32 cellular contexts compared by ENCODE assay signal in the genomic region with DNA sequence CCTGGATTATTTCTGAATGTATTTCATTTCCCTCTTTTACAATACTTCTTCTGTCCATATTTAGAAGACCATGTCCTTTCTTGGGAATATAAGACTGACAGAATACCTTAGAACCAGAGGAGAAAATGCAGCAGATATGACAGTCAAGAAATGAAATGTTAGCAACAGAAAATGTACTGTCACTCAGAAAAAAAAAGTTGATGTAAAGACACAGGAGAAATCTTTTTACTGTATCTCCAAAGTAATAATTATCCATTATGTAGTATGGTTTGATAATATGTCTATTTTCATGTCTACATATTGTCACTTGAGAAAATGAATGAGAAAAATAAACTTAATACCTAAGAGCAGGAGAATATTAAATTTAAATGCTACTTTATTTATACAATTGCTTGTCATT.
A peak's percentile ranks its signal among the peaks of the same experiment; 100 is the strongest.
DNase-seq lines count a peak whose midpoint lies in the region; ATAC-seq, FAIRE-seq and TF ChIP-seq lines count a peak whose summit lies in the region.
"Had no signal": no experiment of that assay in that cellular context is flagged by ENCODE, and none has a peak within 500 bp of the region (broad histone marks: within the 10 kb centered on the region; RNA-seq: fewer than 3 reads in every experiment).

No MANE protein-coding gene starts in this region.

- H3K27ac ChIP-seq in neural cell (ENCODE audit: low read length): peak overlapping the region; percentile 22
- H3K27ac ChIP-seq: 22Rv1; A549; BLaER1; BLaER1 treated with 17β-estradiol and CSF1 and Interleukin-3, amounts not matched to agents 10 nM and 100 nM; C4-2B had no signal

- no peak for DNase-seq in natural killer cell treated with Interleukin-12 subunit alpha and Interleukin-12 subunit beta and Interleukin-15 and Interleukin-18, amount 100 ng/mL, for 72 hours (ENCODE audit: low spot score)
- no peak for DNase-seq in RPMI8226
- DNase-seq: 8988T; ACHN; AML-193; BE2C; C1 segment of cervical spinal cord; Caco-2; Calu3; CD4-positive, alpha-beta memory T cell; CD4-positive, alpha-beta T cell; CD4-positive, CD25-positive, alpha-beta regulatory T cell; CD8-positive, alpha-beta memory T cell; CD8-positive, alpha-beta T cell; COR-L47; DMS 273 treated with DMSO at 0.1 percent for 48 hours; DMS153; DMS53; DMS79; DMS79 treated with DMSO at 0.1 percent for 48 hours; DND-41; EL had no signal

- no peaks in the 10 kb centered on the region for H3K4me1 Mint-ChIP-seq in natural killer cell treated with Interleukin-12 subunit alpha and Interleukin-12 subunit beta and Interleukin-15 and Interleukin-18, amount 100 ng/mL, for 72 hours (ENCODE audit: low read depth in 2 of 2)
- H3K4me1 Mint-ChIP-seq: B cell; CD14-positive monocyte; CD4-positive, alpha-beta memory T cell; CD4-positive, CD25-positive, alpha-beta regulatory T cell; CD8-positive, alpha-beta memory T cell had no signal

- TF ChIP-seq RAD21 in neural cell (conservative IDR thresholded peaks at IDR 0.05): peak; percentile 24

- H3K9me3 ChIP-seq in neural cell (ENCODE audit: low read length): peaks cover 8% of the 10 kb centered on the region
- H3K9me3 ChIP-seq: Caco-2 had no signal

- H3K36me3 Mint-ChIP-seq in natural killer cell treated with Interleukin-12 subunit alpha and Interleukin-12 subunit beta and Interleukin-15 and Interleukin-18, amount 100 ng/mL, for 72 hours: peaks cover 6% of the 10 kb centered on the region
- H3K36me3 Mint-ChIP-seq: CD14-positive monocyte; CD4-positive, alpha-beta memory T cell; CD4-positive, CD25-positive, alpha-beta regulatory T cell; CD8-positive, alpha-beta memory T cell; CD8-positive, alpha-beta T cell had no signal

- no peaks in the 10 kb centered on the region for H4K20me1 ChIP-seq in neural cell (ENCODE audit: insufficient read depth)
- H4K20me1 ChIP-seq: BLaER1; BLaER1 treated with 17β-estradiol and CSF1 and Interleukin-3, amounts not matched to agents 10 nM and 100 nM had no signal

- H3K4me3 Mint-ChIP-seq in natural killer cell treated with Interleukin-12 subunit alpha and Interleukin-12 subunit beta and Interleukin-15 and Interleukin-18, amount 100 ng/mL, for 72 hours: no peak overlapping the region
- H3K4me3 Mint-ChIP-seq: B cell; CD14-positive monocyte; CD4-positive, alpha-beta memory T cell; CD4-positive, alpha-beta T cell; CD4-positive, CD25-positive, alpha-beta regulatory T cell; CD8-positive, alpha-beta memory T cell; CD8-positive, alpha-beta T cell had no signal

- H3K27me3 ChIP-seq in neural cell (ENCODE audit: insufficient read depth, low read depth, low read length): no peaks in the 10 kb centered on the region
- H3K27me3 ChIP-seq: BE2C; BLaER1; BLaER1 treated with 17β-estradiol and CSF1 and Interleukin-3, amounts not matched to agents 10 nM and 100 nM had no signal

- no peaks in the 10 kb centered on the region for H3K79me2 ChIP-seq in neural cell (replicated peaks; ENCODE audit: insufficient read depth, low read length)

- no peak overlapping the region for H2AFZ ChIP-seq in neural cell (ENCODE audit: low read depth, low read length)

- no peak overlapping the region for H3K27ac Mint-ChIP-seq in natural killer cell treated with Interleukin-12 subunit alpha and Interleukin-12 subunit beta and Interleukin-15 and Interleukin-18, amount 100 ng/mL, for 72 hours
- H3K27ac Mint-ChIP-seq: B cell; CD14-positive monocyte; CD4-positive, alpha-beta memory T cell; CD4-positive, alpha-beta T cell; CD4-positive, CD25-positive, alpha-beta regulatory T cell; CD8-positive, alpha-beta memory T cell; CD8-positive, alpha-beta T cell had no signal

- H3K9ac ChIP-seq in neural cell (ENCODE audit: low read length): no peak overlapping the region
- H3K9ac ChIP-seq: BLaER1; BLaER1 treated with 17β-estradiol and CSF1 and Interleukin-3, amounts not matched to agents 10 nM and 100 nM had no signal

- H3K4me3 ChIP-seq in neural cell (ENCODE audit: low read length): no peak overlapping the region
- H3K4me3 ChIP-seq: A549; BLaER1; BLaER1 treated with 17β-estradiol and CSF1 and Interleukin-3, amounts not matched to agents 10 nM and 100 nM had no signal

- ATAC-seq in natural killer cell treated with Interleukin-12 subunit alpha and Interleukin-12 subunit beta and Interleukin-15 and Interleukin-18, amount 100 ng/mL, for 72 hours: no peak
- ATAC-seq: A549; CD8-positive, alpha-beta T cell had no signal

- no peaks in the 10 kb centered on the region for H3F3A ChIP-seq in neural cell (ENCODE audit: insufficient read depth, low read length, poor library complexity, severe bottlenecking)

- peaks cover 16% of the 10 kb centered on the region for H3K9me3 Mint-ChIP-seq in natural killer cell treated with Interleukin-12 subunit alpha and Interleukin-12 subunit beta and Interleukin-15 and Interleukin-18, amount 100 ng/mL, for 72 hours

- peak; percentile 27 for FAIRE-seq in A204.1 (lab: Jason Lieb, UNC)
- FAIRE-seq: A549, D721Med had no signal

- H3K36me3 ChIP-seq in neural cell (ENCODE audit: insufficient read depth, low read length): no peaks in the 10 kb centered on the region
- H3K36me3 ChIP-seq: BE2C; BLaER1; BLaER1 treated with 17β-estradiol and CSF1 and Interleukin-3, amounts not matched to agents 10 nM and 100 nM had no signal

- H3K4me2 ChIP-seq in neural cell (ENCODE audit: low read length): no peak overlapping the region
- H3K4me2 ChIP-seq: A549; BLaER1; BLaER1 treated with 17β-estradiol and CSF1 and Interleukin-3, amounts not matched to agents 10 nM and 100 nM had no signal

- H3K9me2 ChIP-seq in neural cell (ENCODE audit: insufficient read depth, low read length): no peaks in the 10 kb centered on the region

- TF ChIP-seq EP300 in neural cell (conservative IDR thresholded peaks at IDR 0.05; ENCODE audit: poor library complexity, severe bottlenecking): peak; percentile 93

- no peaks in the 10 kb centered on the region for H3K27me3 Mint-ChIP-seq in natural killer cell treated with Interleukin-12 subunit alpha and Interleukin-12 subunit beta and Interleukin-15 and Interleukin-18, amount 100 ng/mL, for 72 hours
- H3K27me3 Mint-ChIP-seq: B cell; CD4-positive, alpha-beta memory T cell; CD4-positive, alpha-beta T cell; CD4-positive, CD25-positive, alpha-beta regulatory T cell; CD8-positive, alpha-beta memory T cell had no signal

- TF ChIP-seq CTCF in neural cell (IDR thresholded peaks at IDR 0.05; ENCODE audit: poor library complexity, severe bottlenecking): no peak

TF ChIP-seq in neural cell, 6 proteins besides CTCF, POLR2A, EP300 and RAD21:
- no peak for TF ChIP-seq EZH2 (IDR thresholded peaks at IDR 0.05; ENCODE audit: borderline replicate concordance, insufficient read depth, low read length, poor library complexity, severe bottlenecking)
- TF ChIP-seq POLR2AphosphoS5 (IDR thresholded peaks at IDR 0.05): peak; percentile 70
